Comparison of ENCODE assay signal across 14 cellular contexts in the genomic region with DNA sequence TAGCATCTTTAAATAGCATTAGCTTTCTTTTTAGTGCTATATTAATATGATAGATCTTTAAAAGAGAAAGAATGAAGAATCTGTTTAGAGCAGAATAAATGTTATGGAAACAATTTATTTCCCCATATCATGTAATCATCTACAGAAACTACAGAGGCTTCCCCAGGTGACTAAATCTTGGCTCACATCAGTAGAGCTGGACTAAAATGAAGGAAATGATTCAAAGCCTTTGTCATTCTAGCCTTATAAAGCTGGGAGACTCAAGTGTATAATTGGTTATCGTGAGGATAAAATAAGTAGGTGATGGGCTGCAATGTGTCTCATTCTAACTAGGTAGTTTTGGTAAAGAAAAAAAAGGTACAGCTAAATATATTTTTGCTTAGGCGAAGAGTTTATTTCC.
"Had no signal": no experiment of that assay in that cellular context is flagged by ENCODE, and none has a peak within 500 bp of the region (broad histone marks: within the 10 kb centered on the region; RNA-seq: fewer than 3 reads in every experiment).

No MANE protein-coding gene starts in this region.

- H3K36me3 ChIP-seq: uterus had no signal

- H3K4me1 ChIP-seq: uterus had no signal

- DNase-seq: activated CD4-positive, alpha-beta T cell treated with anti-CD3 and anti-CD28 coated beads, Interleukin-2, amount 50 U/mL, for 4 hours; activated CD4-positive, CD25-positive, alpha-beta regulatory T cell treated with anti-CD3 and anti-CD28 coated beads, Interleukin-2, amount 50 U/mL, for 72 hours; activated naive CD4-positive, alpha-beta T cell treated with anti-CD3 and anti-CD28 coated beads for 36 hours; activated naive CD8-positive, alpha-beta T cell treated with anti-CD3 and anti-CD28 coated beads, Interleukin-2, amount 50 U/mL, for 24 hours; aorta; islet precursor cell; left ventricle myocardium superior; mesenchymal stem cell; natural killer cell; retina; stimulated activated CD4-positive, alpha-beta T cell treated with anti-CD3 and anti-CD28 coated beads, Interleukin-2, amount 100 ng/mL, for 48 hours; T1000; tibial artery; uterus had no signal

- H3K9me3 ChIP-seq: tibial artery, uterus had no signal

- H3K27me3 ChIP-seq: tibial artery, uterus had no signal

- H3K4me3 ChIP-seq: tibial artery, uterus had no signal

- ATAC-seq: activated naive CD8-positive, alpha-beta T cell treated with anti-CD3 and anti-CD28 coated beads, Interleukin-2, amount 50 U/mL, for 24 hours; left ventricle myocardium superior; natural killer cell had no signal

- H3K27ac ChIP-seq: tibial artery, uterus had no signal
